In genomic region chr2:11753886-11754704, GRCh38 we compare ENCODE assay signal across 8 cellular contexts. TPM values are rescaled to one million over a fixed set of nuclear protein-coding genes. Genes with fewer than 3 reads are reported as not detected.
DNase-seq lines count a peak whose midpoint lies in the region; ATAC-seq, FAIRE-seq and TF ChIP-seq lines count a peak whose summit lies in the region.

No MANE protein-coding gene starts in this region.

- no peak for TF ChIP-seq CTCF in BE2C (IDR thresholded peaks at IDR 0.05; ENCODE audit: low read depth, low read length)

- ATAC-seq in GM19324 (IDR thresholded peaks at IDR 0.05; ENCODE audit: low FRiP score, unreplicated experiment) (peak; percentile 32), HG03432 (IDR thresholded peaks at IDR 0.05; ENCODE audit: unreplicated experiment) (peak; percentile 32), left ventricle myocardium superior (peak; percentile 51)

- H3K27me3 ChIP-seq in BE2C = no peaks in the 10 kb centered on the region

- DNase-seq in BE2C = peak; percentile 45
- DNase-seq in RCC 7860 (ENCODE audit: low spot score) = peak; percentile 11
- peak; percentile 78 for DNase-seq in activated naive CD4-positive, alpha-beta T cell treated with Interleukin-2 at 50 U/mL for 16 hours
- DNase-seq in left ventricle myocardium superior = no peak
- DNase-seq in stimulated activated CD4-positive, alpha-beta T cell treated with anti-CD3 and anti-CD28 coated beads, TNF-alpha, amount 100 ng/mL, for 24 hours (ENCODE audit: low read depth in 3 of 3) = peak; percentile 47 to 68 (median 49)
- no peak for DNase-seq in occipital lobe (lab: John Stamatoyannopoulos, UW)

- peaks cover 18% of the 10 kb centered on the region for H3K36me3 ChIP-seq in BE2C

- H3K4me1 ChIP-seq in BE2C = peaks cover 29% of the 10 kb centered on the region

- peak overlapping the region; percentile 30 for H3K4me3 ChIP-seq in BE2C (ENCODE audit: low read depth, low read length)

- no peaks in the 10 kb centered on the region for H3K9me3 ChIP-seq in BE2C

- no peak for FAIRE-seq in RCC 7860 (lab: Jason Lieb, UNC)

- intact Hi-C loops in left ventricle myocardium superior (cut with micrococcal nuclease) = no loop called here

RNA-seq across cellular contexts. Expression of gene LPIN1, which starts 7.7 kb away (rescaled TPM):
- 89.6 TPM for polyA plus RNA-seq in BE2C (2012; ENCODE audit: insufficient read depth, insufficient read length, low read depth)
- total RNA-seq in left ventricle myocardium superior (61.5 TPM), occipital lobe (26.7 TPM)

Comparison
In these comparisons a context has a peak if more than half of its experiments do, and no peak if none do; other contexts are left out.
1. DNase-seq: peak in BE2C (single experiment), RCC 7860 (single experiment), activated naive CD4-positive, alpha-beta T cell treated with Interleukin-2 at 50 U/mL for 16 hours (single experiment) and stimulated activated CD4-positive, alpha-beta T cell treated with anti-CD3 and anti-CD28 coated beads, TNF-alpha, amount 100 ng/mL, for 24 hours (3 of 3); none in left ventricle myocardium superior (single experiment) and occipital lobe (single experiment).
2. Peak in every context shown above with its lines, with median percentiles within 50 percentile points of each other: ATAC-seq.